Comparison of ENCODE assay signal across 1 cellular context in the genomic region with DNA sequence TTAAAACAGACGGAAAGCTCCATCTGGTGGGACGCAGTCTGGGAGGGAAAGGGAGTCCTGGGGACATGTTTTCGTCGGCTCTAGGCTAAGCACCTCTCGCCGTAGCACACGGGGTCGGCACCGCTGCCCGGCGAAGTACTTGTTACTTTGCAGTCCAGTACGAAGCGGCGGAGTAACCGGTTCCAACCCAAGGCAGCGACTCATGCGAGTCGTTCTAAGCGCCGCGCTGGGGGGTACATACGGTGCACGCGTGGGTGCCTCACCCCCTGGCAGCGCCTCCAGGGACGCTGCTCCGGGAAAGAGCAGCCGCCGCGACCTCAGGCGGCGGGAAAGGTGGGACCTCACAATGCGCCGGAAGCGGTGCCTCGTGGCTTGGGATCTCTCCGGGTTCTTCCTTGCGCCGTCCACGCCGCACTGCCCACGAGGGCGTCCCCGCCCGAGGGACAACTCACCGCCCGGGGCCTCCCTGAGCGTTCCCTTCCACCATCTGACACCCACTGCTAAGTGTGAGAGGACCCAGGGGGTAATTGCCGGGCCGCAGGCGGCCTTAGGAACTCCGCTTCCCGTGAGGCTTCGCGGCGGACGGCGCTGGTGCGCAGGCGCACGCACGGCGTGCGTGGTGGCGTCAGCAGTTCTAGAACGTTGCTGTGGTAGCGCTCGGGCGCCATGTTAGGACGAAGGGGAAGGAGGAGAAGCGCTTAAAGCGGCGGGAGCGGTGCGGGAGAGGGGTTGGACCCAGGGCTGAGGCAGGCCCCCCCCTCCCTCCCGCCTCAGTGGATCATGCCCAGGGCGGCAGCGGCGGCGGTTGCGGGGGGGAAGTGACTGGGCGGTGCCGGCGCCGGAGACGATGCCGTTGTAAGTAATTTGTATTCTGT.
TF ChIP-seq lines count a peak whose summit lies in the region.

Gene PAPOLA, plus strand, starts transcription at position 637 of the 875 bp plus-strand sequence. Its CDS starts 211 bp downstream, at position 848.

TF ChIP-seq in HepG2, 621 proteins besides CTCF, POLR2A, EP300 and RAD21 (continued from another document and continues in another):
- TF ChIP-seq, protein P1, sequence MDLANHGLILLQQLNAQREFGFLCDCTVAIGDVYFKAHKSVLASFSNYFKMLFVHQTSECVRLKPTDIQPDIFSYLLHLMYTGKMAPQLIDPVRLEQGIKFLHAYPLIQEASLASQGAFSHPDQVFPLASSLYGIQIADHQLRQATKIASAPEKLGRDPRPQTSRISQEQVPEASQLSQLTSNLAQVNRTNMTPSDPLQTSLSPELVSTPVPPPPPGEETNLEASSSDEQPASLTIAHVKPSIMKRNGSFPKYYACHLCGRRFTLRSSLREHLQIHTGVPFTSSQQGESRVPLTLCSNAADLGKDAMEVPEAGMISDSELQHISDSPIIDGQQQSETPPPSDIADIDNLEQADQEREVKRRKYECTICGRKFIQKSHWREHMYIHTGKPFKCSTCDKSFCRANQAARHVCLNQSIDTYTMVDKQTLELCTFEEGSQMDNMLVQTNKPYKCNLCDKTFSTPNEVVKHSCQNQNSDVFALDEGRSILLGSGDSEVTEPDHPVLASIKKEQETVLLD (CRISPR knock-in tag; IDR thresholded peaks at IDR 0.05; ENCODE audit: low read depth): peak; percentile 47; the same call in 1 of the 2 replicates
- TF ChIP-seq, protein P2, sequence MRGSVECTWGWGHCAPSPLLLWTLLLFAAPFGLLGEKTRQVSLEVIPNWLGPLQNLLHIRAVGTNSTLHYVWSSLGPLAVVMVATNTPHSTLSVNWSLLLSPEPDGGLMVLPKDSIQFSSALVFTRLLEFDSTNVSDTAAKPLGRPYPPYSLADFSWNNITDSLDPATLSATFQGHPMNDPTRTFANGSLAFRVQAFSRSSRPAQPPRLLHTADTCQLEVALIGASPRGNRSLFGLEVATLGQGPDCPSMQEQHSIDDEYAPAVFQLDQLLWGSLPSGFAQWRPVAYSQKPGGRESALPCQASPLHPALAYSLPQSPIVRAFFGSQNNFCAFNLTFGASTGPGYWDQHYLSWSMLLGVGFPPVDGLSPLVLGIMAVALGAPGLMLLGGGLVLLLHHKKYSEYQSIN (CRISPR knock-in tag; IDR thresholded peaks at IDR 0.05; ENCODE audit: borderline replicate concordance): no peak
- TF ChIP-seq FOXA3 (CRISPR knock-in tag; IDR thresholded peaks at IDR 0.05) (no peak; the same call in 1 of the 2 replicates), ZNF530 (CRISPR knock-in tag; IDR thresholded peaks at IDR 0.05; ENCODE audit: low read depth) (no peak), ZHX2 (IDR thresholded peaks at IDR 0.05; ENCODE audit: low read depth) (peak; percentile 84), ZHX2 (CRISPR knock-in tag; IDR thresholded peaks at IDR 0.05; ENCODE audit: borderline replicate concordance) (peak; percentile 63; the same call in 1 of the 2 replicates), ZNF367 (CRISPR knock-in tag; IDR thresholded peaks at IDR 0.05; ENCODE audit: borderline replicate concordance) (no peak), TCF7 (IDR thresholded peaks at IDR 0.05; ENCODE audit: low read depth) (no peak), MEIS1 (CRISPR knock-in tag; IDR thresholded peaks at IDR 0.05; ENCODE audit: borderline replicate concordance) (no peak), RCOR2 (CRISPR knock-in tag; IDR thresholded peaks at IDR 0.05) (no peak), MEIS2 (CRISPR knock-in tag; IDR thresholded peaks at IDR 0.05) (no peak; the same call in none of the 2 replicates), ZNF101 (CRISPR knock-in tag; IDR thresholded peaks at IDR 0.05; ENCODE audit: borderline replicate concordance, low read depth) (no peak; the same call in 1 of the 2 replicates), TRIM24 (CRISPR knock-in tag; IDR thresholded peaks at IDR 0.05) (no peak), ONECUT2 (CRISPR knock-in tag; IDR thresholded peaks at IDR 0.05) (no peak), POGZ (CRISPR knock-in tag; IDR thresholded peaks at IDR 0.05) (peak; percentile 39; the same call in 1 of the 2 replicates), ZBTB20 (CRISPR knock-in tag; IDR thresholded peaks at IDR 0.05; ENCODE audit: borderline replicate concordance, low read depth) (peak; percentile 59; the same call in 1 of the 2 replicates), KLF6 (CRISPR knock-in tag; IDR thresholded peaks at IDR 0.05) (peak; percentile 23; the same call in 1 of the 2 replicates), NAIF1 (CRISPR knock-in tag; IDR thresholded peaks at IDR 0.05; ENCODE audit: borderline replicate concordance) (peak; percentile 91), SIX4 (CRISPR knock-in tag; IDR thresholded peaks at IDR 0.05) (peak; percentile 28; the same call in 1 of the 2 replicates), REPIN1 (CRISPR knock-in tag; IDR thresholded peaks at IDR 0.05; ENCODE audit: borderline replicate concordance, low read depth) (peak; percentile 87; the same call in 1 of the 2 replicates), NFRKB (IDR thresholded peaks at IDR 0.05) (peak; percentile 60; the same call in 1 of the 2 replicates)
- TF ChIP-seq, protein P3, sequence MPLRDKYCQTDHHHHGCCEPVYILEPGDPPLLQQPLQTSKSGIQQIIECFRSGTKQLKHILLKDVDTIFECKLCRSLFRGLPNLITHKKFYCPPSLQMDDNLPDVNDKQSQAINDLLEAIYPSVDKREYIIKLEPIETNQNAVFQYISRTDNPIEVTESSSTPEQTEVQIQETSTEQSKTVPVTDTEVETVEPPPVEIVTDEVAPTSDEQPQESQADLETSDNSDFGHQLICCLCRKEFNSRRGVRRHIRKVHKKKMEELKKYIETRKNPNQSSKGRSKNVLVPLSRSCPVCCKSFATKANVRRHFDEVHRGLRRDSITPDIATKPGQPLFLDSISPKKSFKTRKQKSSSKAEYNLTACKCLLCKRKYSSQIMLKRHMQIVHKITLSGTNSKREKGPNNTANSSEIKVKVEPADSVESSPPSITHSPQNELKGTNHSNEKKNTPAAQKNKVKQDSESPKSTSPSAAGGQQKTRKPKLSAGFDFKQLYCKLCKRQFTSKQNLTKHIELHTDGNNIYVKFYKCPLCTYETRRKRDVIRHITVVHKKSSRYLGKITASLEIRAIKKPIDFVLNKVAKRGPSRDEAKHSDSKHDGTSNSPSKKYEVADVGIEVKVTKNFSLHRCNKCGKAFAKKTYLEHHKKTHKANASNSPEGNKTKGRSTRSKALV (CRISPR knock-in tag; IDR thresholded peaks at IDR 0.05): no peak
- TF ChIP-seq, protein P4, sequence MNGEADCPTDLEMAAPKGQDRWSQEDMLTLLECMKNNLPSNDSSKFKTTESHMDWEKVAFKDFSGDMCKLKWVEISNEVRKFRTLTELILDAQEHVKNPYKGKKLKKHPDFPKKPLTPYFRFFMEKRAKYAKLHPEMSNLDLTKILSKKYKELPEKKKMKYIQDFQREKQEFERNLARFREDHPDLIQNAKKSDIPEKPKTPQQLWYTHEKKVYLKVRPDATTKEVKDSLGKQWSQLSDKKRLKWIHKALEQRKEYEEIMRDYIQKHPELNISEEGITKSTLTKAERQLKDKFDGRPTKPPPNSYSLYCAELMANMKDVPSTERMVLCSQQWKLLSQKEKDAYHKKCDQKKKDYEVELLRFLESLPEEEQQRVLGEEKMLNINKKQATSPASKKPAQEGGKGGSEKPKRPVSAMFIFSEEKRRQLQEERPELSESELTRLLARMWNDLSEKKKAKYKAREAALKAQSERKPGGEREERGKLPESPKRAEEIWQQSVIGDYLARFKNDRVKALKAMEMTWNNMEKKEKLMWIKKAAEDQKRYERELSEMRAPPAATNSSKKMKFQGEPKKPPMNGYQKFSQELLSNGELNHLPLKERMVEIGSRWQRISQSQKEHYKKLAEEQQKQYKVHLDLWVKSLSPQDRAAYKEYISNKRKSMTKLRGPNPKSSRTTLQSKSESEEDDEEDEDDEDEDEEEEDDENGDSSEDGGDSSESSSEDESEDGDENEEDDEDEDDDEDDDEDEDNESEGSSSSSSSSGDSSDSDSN (CRISPR knock-in tag; IDR thresholded peaks at IDR 0.05): peak; percentile 75
- TF ChIP-seq, protein P5, sequence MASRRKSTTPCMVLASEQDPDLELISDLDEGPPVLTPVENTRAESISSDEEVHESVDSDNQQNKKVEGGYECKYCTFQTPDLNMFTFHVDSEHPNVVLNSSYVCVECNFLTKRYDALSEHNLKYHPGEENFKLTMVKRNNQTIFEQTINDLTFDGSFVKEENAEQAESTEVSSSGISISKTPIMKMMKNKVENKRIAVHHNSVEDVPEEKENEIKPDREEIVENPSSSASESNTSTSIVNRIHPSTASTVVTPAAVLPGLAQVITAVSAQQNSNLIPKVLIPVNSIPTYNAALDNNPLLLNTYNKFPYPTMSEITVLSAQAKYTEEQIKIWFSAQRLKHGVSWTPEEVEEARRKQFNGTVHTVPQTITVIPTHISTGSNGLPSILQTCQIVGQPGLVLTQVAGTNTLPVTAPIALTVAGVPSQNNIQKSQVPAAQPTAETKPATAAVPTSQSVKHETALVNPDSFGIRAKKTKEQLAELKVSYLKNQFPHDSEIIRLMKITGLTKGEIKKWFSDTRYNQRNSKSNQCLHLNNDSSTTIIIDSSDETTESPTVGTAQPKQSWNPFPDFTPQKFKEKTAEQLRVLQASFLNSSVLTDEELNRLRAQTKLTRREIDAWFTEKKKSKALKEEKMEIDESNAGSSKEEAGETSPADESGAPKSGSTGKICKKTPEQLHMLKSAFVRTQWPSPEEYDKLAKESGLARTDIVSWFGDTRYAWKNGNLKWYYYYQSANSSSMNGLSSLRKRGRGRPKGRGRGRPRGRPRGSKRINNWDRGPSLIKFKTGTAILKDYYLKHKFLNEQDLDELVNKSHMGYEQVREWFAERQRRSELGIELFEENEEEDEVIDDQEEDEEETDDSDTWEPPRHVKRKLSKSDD (CRISPR knock-in tag; IDR thresholded peaks at IDR 0.05; ENCODE audit: low read depth): no peak
- TF ChIP-seq, protein P6, sequence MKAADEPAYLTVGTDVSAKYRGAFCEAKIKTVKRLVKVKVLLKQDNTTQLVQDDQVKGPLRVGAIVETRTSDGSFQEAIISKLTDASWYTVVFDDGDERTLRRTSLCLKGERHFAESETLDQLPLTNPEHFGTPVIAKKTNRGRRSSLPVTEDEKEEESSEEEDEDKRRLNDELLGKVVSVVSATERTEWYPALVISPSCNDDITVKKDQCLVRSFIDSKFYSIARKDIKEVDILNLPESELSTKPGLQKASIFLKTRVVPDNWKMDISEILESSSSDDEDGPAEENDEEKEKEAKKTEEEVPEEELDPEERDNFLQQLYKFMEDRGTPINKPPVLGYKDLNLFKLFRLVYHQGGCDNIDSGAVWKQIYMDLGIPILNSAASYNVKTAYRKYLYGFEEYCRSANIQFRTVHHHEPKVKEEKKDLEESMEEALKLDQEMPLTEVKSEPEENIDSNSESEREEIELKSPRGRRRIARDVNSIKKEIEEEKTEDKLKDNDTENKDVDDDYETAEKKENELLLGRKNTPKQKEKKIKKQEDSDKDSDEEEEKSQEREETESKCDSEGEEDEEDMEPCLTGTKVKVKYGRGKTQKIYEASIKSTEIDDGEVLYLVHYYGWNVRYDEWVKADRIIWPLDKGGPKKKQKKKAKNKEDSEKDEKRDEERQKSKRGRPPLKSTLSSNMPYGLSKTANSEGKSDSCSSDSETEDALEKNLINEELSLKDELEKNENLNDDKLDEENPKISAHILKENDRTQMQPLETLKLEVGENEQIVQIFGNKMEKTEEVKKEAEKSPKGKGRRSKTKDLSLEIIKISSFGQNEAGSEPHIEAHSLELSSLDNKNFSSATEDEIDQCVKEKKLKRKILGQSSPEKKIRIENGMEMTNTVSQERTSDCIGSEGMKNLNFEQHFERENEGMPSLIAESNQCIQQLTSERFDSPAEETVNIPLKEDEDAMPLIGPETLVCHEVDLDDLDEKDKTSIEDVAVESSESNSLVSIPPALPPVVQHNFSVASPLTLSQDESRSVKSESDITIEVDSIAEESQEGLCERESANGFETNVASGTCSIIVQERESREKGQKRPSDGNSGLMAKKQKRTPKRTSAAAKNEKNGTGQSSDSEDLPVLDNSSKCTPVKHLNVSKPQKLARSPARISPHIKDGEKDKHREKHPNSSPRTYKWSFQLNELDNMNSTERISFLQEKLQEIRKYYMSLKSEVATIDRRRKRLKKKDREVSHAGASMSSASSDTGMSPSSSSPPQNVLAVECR (CRISPR knock-in tag; IDR thresholded peaks at IDR 0.05; ENCODE audit: borderline replicate concordance): peak; percentile 88
